Comparison of ENCODE assay signal across 1 cellular context in genomic region chr2:201118121-201118956, GRCh38.
TF ChIP-seq lines count a peak whose summit lies in the region.

No MANE protein-coding gene starts in this region.

TF ChIP-seq in K562, 482 proteins besides CTCF, POLR2A, EP300 and RAD21 (continued from another document and continues in another):
- TF ChIP-seq IRF9 (tag; IDR thresholded peaks at IDR 0.05) (no peak), POLR2H (tag; IDR thresholded peaks at IDR 0.05; ENCODE audit: low read depth) (peak; percentile 31; the same call in 1 of the 2 replicates), ZNF143 (CRISPR knock-in tag; IDR thresholded peaks at IDR 0.05) (no peak), KDM2B (CRISPR knock-in tag; IDR thresholded peaks at IDR 0.05) (no peak), HSF4 (CRISPR knock-in tag; IDR thresholded peaks at IDR 0.05; ENCODE audit: borderline replicate concordance) (no peak), ZNF639 (CRISPR knock-in tag; conservative IDR thresholded peaks at IDR 0.05 in 1 of 2, IDR thresholded peaks at IDR 0.05 in 1 of 2) (no peak; a peak in 1 of 4 replicates), MXI1 (IDR thresholded peaks at IDR 0.05; ENCODE audit: low read depth, low read length) (no peak), CLOCK (CRISPR knock-in tag; IDR thresholded peaks at IDR 0.05; ENCODE audit: borderline replicate concordance) (no peak), MED1 (CRISPR knock-in tag; IDR thresholded peaks at IDR 0.05; ENCODE audit: borderline replicate concordance) (no peak), SMAD1 (IDR thresholded peaks at IDR 0.05; ENCODE audit: low read depth, low read length, partially characterized antibody) (no peak), CUX1 (CRISPR knock-in tag; IDR thresholded peaks at IDR 0.05) (no peak), SP1 (CRISPR knock-in tag; IDR thresholded peaks at IDR 0.05) (peak; percentile 43; the same call in 1 of the 2 replicates), CTCFL (IDR thresholded peaks at IDR 0.05; ENCODE audit: borderline replicate concordance, insufficient read depth, low read depth, low read length, poor library complexity, severe bottlenecking) (no peak), CC2D1A (IDR thresholded peaks at IDR 0.05) (no peak), E2F5 (CRISPR knock-in tag; IDR thresholded peaks at IDR 0.05) (no peak), NR3C1 (CRISPR knock-in tag; IDR thresholded peaks at IDR 0.05) (no peak), PTTG1 (tag; IDR thresholded peaks at IDR 0.05; ENCODE audit: low read depth) (no peak), L3MBTL2 (IDR thresholded peaks at IDR 0.05) (peak; percentile 72), ARID3A (IDR thresholded peaks at IDR 0.05; ENCODE audit: borderline replicate concordance, low read depth, low read length) (no peak), DIDO1 (tag; IDR thresholded peaks at IDR 0.05; ENCODE audit: low read depth) (no peak), CHD7 (IDR thresholded peaks at IDR 0.05; ENCODE audit: low read depth, low read length) (no peak)
